Comparison of ENCODE assay signal across 24 cellular contexts in genomic region chr13:32021785-32022184, GRCh38. TPM values are rescaled to one million over a fixed set of nuclear protein-coding genes. Genes with fewer than 3 reads are reported as not detected.
DNase-seq lines count a peak whose midpoint lies in the region; ATAC-seq and TF ChIP-seq lines count a peak whose summit lies in the region.
"Had no signal": no experiment of that assay in that cellular context is flagged by ENCODE, and none has a peak within 500 bp of the region (broad histone marks: within the 10 kb centered on the region; RNA-seq: fewer than 3 reads in every experiment).

No MANE protein-coding gene starts in this region.

- H3K4me3 ChIP-seq in WERI-Rb-1 (ENCODE audit: low read depth, low read length) (no peak overlapping the region), right cardiac atrium (ENCODE audit: low read length) (no peak overlapping the region), uterus (no peak overlapping the region)
- H3K4me3 ChIP-seq: gastrocnemius medialis, lower lobe of right lung, mucosa of descending colon, prostate gland, SJSA1, skin epidermis, suprapubic skin had no signal

- H3K9me3 ChIP-seq in WERI-Rb-1 (ENCODE audit: severe bottlenecking) (no peaks in the 10 kb centered on the region), right cardiac atrium (ENCODE audit: control insufficient read depth, low read length) (no peaks in the 10 kb centered on the region), uterus (no peaks in the 10 kb centered on the region)
- H3K9me3 ChIP-seq: gastrocnemius medialis, lower lobe of right lung, mucosa of descending colon, prostate gland, SJSA1, suprapubic skin had no signal

- DNase-seq in WERI-Rb-1 (no peak), right cardiac atrium (no peak), uterus (no peak), Kasumi-1 (lab: John Stamatoyannopoulos, UW) (no peak), SKM-1 treated with dmso at 0.1 percent for 144 hours (lab: John Stamatoyannopoulos, UW; ENCODE audit: unreplicated experiment) (no peak)
- DNase-seq: activated CD4-positive, alpha-beta T cell treated with anti-CD3 and anti-CD28 coated beads for 4 hours; activated naive CD4-positive, alpha-beta T cell treated with Interleukin-2 at 50 U/mL for 16 hours; activated T-cell treated with anti-CD3 and anti-CD28 coated beads, Interleukin-2, amount 50 U/mL, for 48 hours; amygdala; CD4-positive, CD25-positive, alpha-beta regulatory T cell; gastrocnemius medialis; H9; lower lobe of right lung; mucosa of descending colon; NCI-H1417 treated with DMSO at 0.1 percent for 48 hours; NCI-H510A treated with DMSO at 0.1 percent for 48 hours; stimulated activated CD4-positive, alpha-beta T cell treated with anti-CD3 and anti-CD28 coated beads, Interleukin-2, amount 100 ng/mL, for 48 hours had no signal

- TF ChIP-seq CTCF in WERI-Rb-1 (IDR thresholded peaks at IDR 0.05; ENCODE audit: low read depth, low read length) (no peak), uterus (IDR thresholded peaks at IDR 0.05) (no peak)

- H3K36me3 ChIP-seq in WERI-Rb-1 (no peaks in the 10 kb centered on the region; the same call in 1 of the 2 replicates), uterus (no peaks in the 10 kb centered on the region)
- H3K36me3 ChIP-seq: gastrocnemius medialis, lower lobe of right lung, prostate gland, SJSA1, suprapubic skin had no signal

- no peak for TF ChIP-seq RAD21 in Ishikawa (IDR thresholded peaks at IDR 0.05; ENCODE audit: low read depth)

- H3K27me3 ChIP-seq in WERI-Rb-1 (ENCODE audit: insufficient read depth, low read depth, severe bottlenecking) (no peaks in the 10 kb centered on the region), right cardiac atrium (ENCODE audit: control insufficient read depth, insufficient read depth) (no peaks in the 10 kb centered on the region), uterus (no peaks in the 10 kb centered on the region)
- H3K27me3 ChIP-seq: gastrocnemius medialis, SJSA1, suprapubic skin had no signal

- peak overlapping the region; percentile 92 for H3K27ac ChIP-seq in WERI-Rb-1
- H3K27ac ChIP-seq in right cardiac atrium (ENCODE audit: low read length): peak overlapping the region; percentile 67
- peak overlapping the region; percentile 44 to 60 for H3K27ac ChIP-seq in uterus
- H3K27ac ChIP-seq: lower lobe of right lung, prostate gland, SJSA1, skin epidermis, suprapubic skin had no signal

- intact Hi-C loops in right cardiac atrium (cut with DNase I): loop anchor here in 1 of 4 donors (5.0 kb wide), 1 partner anchor 291 kb away; no protein-coding TSS in a partner anchor
- intact Hi-C loops in uterus (cut with DNase I; ENCODE audit: low total_unique reads): no loop called here

- H3K4me1 ChIP-seq in right cardiac atrium (ENCODE audit: control insufficient read depth, insufficient read depth, low read length) (peaks cover 9% of the 10 kb centered on the region), uterus (no peaks in the 10 kb centered on the region)
- H3K4me1 ChIP-seq: prostate gland, suprapubic skin had no signal

- 77% methylated on average over 1 of the region's 1 CpG for WGBS in right cardiac atrium

- no peak for TF ChIP-seq EP300 in Ishikawa (IDR thresholded peaks at IDR 0.05; ENCODE audit: borderline replicate concordance)

- no peak for TF ChIP-seq POLR2A in uterus (IDR thresholded peaks at IDR 0.05)

- peak; percentile 66 to 69 for ATAC-seq in right cardiac atrium
- no peak for ATAC-seq in GM19455 (IDR thresholded peaks at IDR 0.05; ENCODE audit: unreplicated experiment)
- ATAC-seq: Panc1 had no signal

TF ChIP-seq in Ishikawa, 13 proteins besides CTCF, POLR2A, EP300 and RAD21:
- TF ChIP-seq TEAD4 (IDR thresholded peaks at IDR 0.05) (peak; percentile 75), TAF1 (IDR thresholded peaks at IDR 0.05; ENCODE audit: low read depth) (no peak)
TF ChIP-seq in Ishikawa: peak in this region for 1.

RNA-seq across cellular contexts. Expression of gene FRY, which starts 9.8 kb away (rescaled TPM):
- total RNA-seq in right cardiac atrium (100 to 1,000 TPM; 101 to 139 (median 116) TPM), uterus (100 to 1,000 TPM in 1 of 4 donors, 10 to 100 TPM in 3; 32.0 to 111 (median 63.8) TPM)
- polyA plus RNA-seq in right cardiac atrium: 29.0 TPM
